1 cellular context compared by ENCODE assay signal in genomic region chr18:28002841-28003240, GRCh38.
TF ChIP-seq lines count a peak whose summit lies in the region.

No MANE protein-coding gene starts in this region.

TF ChIP-seq in GM23338, 12 proteins besides CTCF, POLR2A, EP300 and RAD21 (continued from another document):
- TF ChIP-seq ZNF462 (CRISPR knock-in tag; IDR thresholded peaks at IDR 0.05) (no peak), EZH2phosphoT487 (IDR thresholded peaks at IDR 0.05; ENCODE audit: unreplicated experiment) (no peak), CREB1 (CRISPR knock-in tag; IDR thresholded peaks at IDR 0.05; ENCODE audit: low read depth) (no peak), ETS1 (IDR thresholded peaks at IDR 0.05) (no peak)
TF ChIP-seq in GM23338: peak in this region for 0.
